ENCODE assay signal across 1 cellular context in genomic region chr7:51430480-51431086, GRCh38.
TF ChIP-seq lines count a peak whose summit lies in the region.

No MANE protein-coding gene starts in this region.

TF ChIP-seq in HCT116, 20 proteins besides CTCF, POLR2A, EP300 and RAD21 (continued from another document):
- TF ChIP-seq, protein P1, sequence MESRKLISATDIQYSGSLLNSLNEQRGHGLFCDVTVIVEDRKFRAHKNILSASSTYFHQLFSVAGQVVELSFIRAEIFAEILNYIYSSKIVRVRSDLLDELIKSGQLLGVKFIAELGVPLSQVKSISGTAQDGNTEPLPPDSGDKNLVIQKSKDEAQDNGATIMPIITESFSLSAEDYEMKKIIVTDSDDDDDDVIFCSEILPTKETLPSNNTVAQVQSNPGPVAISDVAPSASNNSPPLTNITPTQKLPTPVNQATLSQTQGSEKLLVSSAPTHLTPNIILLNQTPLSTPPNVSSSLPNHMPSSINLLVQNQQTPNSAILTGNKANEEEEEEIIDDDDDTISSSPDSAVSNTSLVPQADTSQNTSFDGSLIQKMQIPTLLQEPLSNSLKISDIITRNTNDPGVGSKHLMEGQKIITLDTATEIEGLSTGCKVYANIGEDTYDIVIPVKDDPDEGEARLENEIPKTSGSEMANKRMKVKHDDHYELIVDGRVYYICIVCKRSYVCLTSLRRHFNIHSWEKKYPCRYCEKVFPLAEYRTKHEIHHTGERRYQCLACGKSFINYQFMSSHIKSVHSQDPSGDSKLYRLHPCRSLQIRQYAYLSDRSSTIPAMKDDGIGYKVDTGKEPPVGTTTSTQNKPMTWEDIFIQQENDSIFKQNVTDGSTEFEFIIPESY (IDR thresholded peaks at IDR 0.05; ENCODE audit: extremely low read depth, insufficient replicate concordance, low read length) = no peak
- TF ChIP-seq SIN3A (IDR thresholded peaks at IDR 0.05; ENCODE audit: low read depth) (no peak), MAX (IDR thresholded peaks at IDR 0.05) (no peak), TCF7L2 (IDR thresholded peaks at IDR 0.05; ENCODE audit: borderline replicate concordance, extremely low read depth, insufficient read depth, insufficient read length) (no peak), SRF (IDR thresholded peaks at IDR 0.05; ENCODE audit: low read depth) (no peak), FOSL1 (IDR thresholded peaks at IDR 0.05; ENCODE audit: low read depth) (no peak), EZH2 (IDR thresholded peaks at IDR 0.05) (no peak), SP1 (IDR thresholded peaks at IDR 0.05; ENCODE audit: low read depth) (no peak), CBX3 (IDR thresholded peaks at IDR 0.05; ENCODE audit: low read depth) (no peak), EGR1 (IDR thresholded peaks at IDR 0.05; ENCODE audit: low read depth) (no peak)
- TF ChIP-seq, protein P2, sequence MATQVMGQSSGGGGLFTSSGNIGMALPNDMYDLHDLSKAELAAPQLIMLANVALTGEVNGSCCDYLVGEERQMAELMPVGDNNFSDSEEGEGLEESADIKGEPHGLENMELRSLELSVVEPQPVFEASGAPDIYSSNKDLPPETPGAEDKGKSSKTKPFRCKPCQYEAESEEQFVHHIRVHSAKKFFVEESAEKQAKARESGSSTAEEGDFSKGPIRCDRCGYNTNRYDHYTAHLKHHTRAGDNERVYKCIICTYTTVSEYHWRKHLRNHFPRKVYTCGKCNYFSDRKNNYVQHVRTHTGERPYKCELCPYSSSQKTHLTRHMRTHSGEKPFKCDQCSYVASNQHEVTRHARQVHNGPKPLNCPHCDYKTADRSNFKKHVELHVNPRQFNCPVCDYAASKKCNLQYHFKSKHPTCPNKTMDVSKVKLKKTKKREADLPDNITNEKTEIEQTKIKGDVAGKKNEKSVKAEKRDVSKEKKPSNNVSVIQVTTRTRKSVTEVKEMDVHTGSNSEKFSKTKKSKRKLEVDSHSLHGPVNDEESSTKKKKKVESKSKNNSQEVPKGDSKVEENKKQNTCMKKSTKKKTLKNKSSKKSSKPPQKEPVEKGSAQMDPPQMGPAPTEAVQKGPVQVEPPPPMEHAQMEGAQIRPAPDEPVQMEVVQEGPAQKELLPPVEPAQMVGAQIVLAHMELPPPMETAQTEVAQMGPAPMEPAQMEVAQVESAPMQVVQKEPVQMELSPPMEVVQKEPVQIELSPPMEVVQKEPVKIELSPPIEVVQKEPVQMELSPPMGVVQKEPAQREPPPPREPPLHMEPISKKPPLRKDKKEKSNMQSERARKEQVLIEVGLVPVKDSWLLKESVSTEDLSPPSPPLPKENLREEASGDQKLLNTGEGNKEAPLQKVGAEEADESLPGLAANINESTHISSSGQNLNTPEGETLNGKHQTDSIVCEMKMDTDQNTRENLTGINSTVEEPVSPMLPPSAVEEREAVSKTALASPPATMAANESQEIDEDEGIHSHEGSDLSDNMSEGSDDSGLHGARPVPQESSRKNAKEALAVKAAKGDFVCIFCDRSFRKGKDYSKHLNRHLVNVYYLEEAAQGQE (IDR thresholded peaks at IDR 0.05; ENCODE audit: low read depth) = no peak
